ENCODE assay signal across 14 cellular contexts in the genomic region with DNA sequence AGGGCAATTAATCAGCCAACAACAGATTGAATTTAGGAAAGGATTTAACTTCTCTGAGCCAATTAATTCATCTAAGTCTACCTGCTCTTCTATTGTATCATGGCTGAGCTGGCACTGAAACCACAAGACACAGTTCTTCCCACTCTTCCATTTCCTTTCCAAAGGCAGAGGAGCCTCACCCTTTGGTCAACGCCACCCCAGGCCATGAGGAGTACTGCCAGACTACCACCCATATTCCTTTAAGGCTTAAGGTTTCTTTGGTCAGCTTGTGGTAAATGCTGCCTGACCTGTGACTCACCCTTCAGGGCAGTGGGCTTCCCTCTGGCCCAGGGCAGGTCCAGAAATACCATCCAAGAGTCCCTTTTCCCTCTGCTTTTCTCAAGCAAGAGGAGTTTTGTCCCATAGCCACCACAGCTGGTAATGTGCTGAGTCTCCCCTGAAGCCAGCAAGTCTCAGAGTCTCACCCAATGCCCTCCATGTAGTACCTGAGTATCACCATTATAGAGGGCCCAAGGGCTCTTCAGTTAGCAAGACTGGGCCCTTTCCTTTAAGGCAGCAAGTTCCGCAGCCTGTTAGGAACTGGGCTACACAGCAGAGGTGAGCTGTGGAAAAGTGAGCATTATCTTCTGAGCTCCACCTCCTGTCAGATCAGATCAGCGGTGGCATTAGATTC.
DNase-seq lines count a peak whose midpoint lies in the region; ATAC-seq and TF ChIP-seq lines count a peak whose summit lies in the region.
"Had no signal": no experiment of that assay in that cellular context is flagged by ENCODE, and none has a peak within 500 bp of the region (broad histone marks: within the 10 kb centered on the region; RNA-seq: fewer than 3 reads in every experiment).

No MANE protein-coding gene starts in this region.

- H3K4me3 Mint-ChIP-seq in WTC11, result no peak overlapping the region
- H3K4me3 Mint-ChIP-seq: activated CD4-positive, alpha-beta T cell treated with anti-CD3 and anti-CD28 coated beads for 36 hours; activated naive CD4-positive, alpha-beta T cell treated with anti-CD3 and anti-CD28 coated beads, Interleukin-2, amount 10 ng/mL, durations not matched to agents 7 days and 5 days; immature natural killer cell had no signal

- peaks cover 4% of the 10 kb centered on the region; the same call in 1 of the 2 replicates for H3K4me1 Mint-ChIP-seq in WTC11
- H3K4me1 Mint-ChIP-seq: activated CD4-positive, alpha-beta T cell treated with anti-CD3 and anti-CD28 coated beads for 36 hours; activated naive CD4-positive, alpha-beta T cell treated with anti-CD3 and anti-CD28 coated beads, Interleukin-2, amount 10 ng/mL, durations not matched to agents 7 days and 5 days; immature natural killer cell had no signal

- H3K79me1 ChIP-seq in mesenchymal stem cell (replicated peaks; ENCODE audit: low read length, poor library complexity, severe bottlenecking), result no peaks in the 10 kb centered on the region

- CTCF ChIA-PET in WTC11 (lab: Charles Lee), result interaction anchor here (1.1 kb wide), 1 partner anchor 19 kb away, joined by 3 read pairs; no protein-coding TSS in a partner anchor

- H3K27ac ChIP-seq in mesenchymal stem cell (ENCODE audit: low read length, poor library complexity, severe bottlenecking), result no peak overlapping the region
- no peak overlapping the region for H3K27ac ChIP-seq in prostate gland
- H3K27ac ChIP-seq: tibial nerve had no signal

- H3K4ac ChIP-seq in mesenchymal stem cell (ENCODE audit: low read depth in 1 of 2, low read length in 2 of 2), result peak overlapping the region in 1 of 2 experiments; percentile 58

- H3K4me3 ChIP-seq in mesenchymal stem cell (ENCODE audit: insufficient read depth in 1 of 2, low read depth in 1 of 2, low read length in 2 of 2) (no peak overlapping the region), prostate gland (no peak overlapping the region)
- H3K4me3 ChIP-seq: tibial nerve had no signal

- no peaks in the 10 kb centered on the region for H3K27me3 Mint-ChIP-seq in WTC11 (ENCODE audit: low read depth)
- H3K27me3 Mint-ChIP-seq: activated CD4-positive, alpha-beta T cell treated with anti-CD3 and anti-CD28 coated beads for 36 hours; activated naive CD4-positive, alpha-beta T cell treated with anti-CD3 and anti-CD28 coated beads, Interleukin-2, amount 10 ng/mL, durations not matched to agents 7 days and 5 days had no signal

- H2BK15ac ChIP-seq in mesenchymal stem cell (ENCODE audit: low read depth, poor library complexity, severe bottlenecking), result no peak overlapping the region

- H3K4me1 ChIP-seq in mesenchymal stem cell (ENCODE audit: control insufficient read depth, insufficient read depth, low read depth, low read length) (peaks cover 5% of the 10 kb centered on the region), prostate gland (replicated peaks) (no peaks in the 10 kb centered on the region)
- H3K4me1 ChIP-seq: tibial nerve had no signal

- H3K36me3 ChIP-seq in mesenchymal stem cell (ENCODE audit: control insufficient read depth in 1 of 2, insufficient read depth in 2 of 2, low read depth in 1 of 2, low read length in 2 of 2), result no peaks in the 10 kb centered on the region
- no peaks in the 10 kb centered on the region for H3K36me3 ChIP-seq in prostate gland
- H3K36me3 ChIP-seq: tibial nerve had no signal

- 67% methylated on average over 3 of the region's 3 CpGs for WGBS in mesenchymal stem cell
- 95% methylated on average over 3 of the region's 3 CpGs for WGBS in prostate gland

- no peaks in the 10 kb centered on the region for H3K27me3 ChIP-seq in mesenchymal stem cell (ENCODE audit: control insufficient read depth in 1 of 2, insufficient read depth in 1 of 2, low read length in 2 of 2)
- no peaks in the 10 kb centered on the region for H3K27me3 ChIP-seq in prostate gland (replicated peaks; ENCODE audit: insufficient read depth)
- H3K27me3 ChIP-seq: tibial nerve had no signal

- H4K8ac ChIP-seq in mesenchymal stem cell (ENCODE audit: low read length), result peak overlapping the region; percentile 40

- H3K9me3 Mint-ChIP-seq in WTC11, result 0 out of 2 replicates have a peak, but pooled peaks cover 3% of the 10 kb centered on the region
- H3K9me3 Mint-ChIP-seq: activated naive CD4-positive, alpha-beta T cell treated with anti-CD3 and anti-CD28 coated beads, Interleukin-2, amount 10 ng/mL, durations not matched to agents 7 days and 5 days had no signal

- no peak overlapping the region for H3K23ac ChIP-seq in mesenchymal stem cell (ENCODE audit: low read length in 2 of 2)

- intact Hi-C loops in prostate gland (cut with DNase I), result no loop called here

- peak; percentile 71 for DNase-seq in ELF-1 (ENCODE audit: low read depth, low spot score)
- peak; percentile 91 for DNase-seq in M059J (ENCODE audit: low read depth)
- peak; percentile 46 for DNase-seq in WTC11 (ENCODE audit: low spot score)
- peak; percentile 54 for DNase-seq in mesenchymal stem cell
- DNase-seq in AG08396 (ENCODE audit: low spot score), result no peak
- DNase-seq in NCI-H524 (lab: John Stamatoyannopoulos, UW), result no peak
- no peak for DNase-seq in dedifferentiated amniotic fluid mesenchymal stem cell (ENCODE audit: extremely low spot score)
- no peak for DNase-seq in prostate gland (ENCODE audit: low spot score)
- DNase-seq: activated CD4-positive, alpha-beta T cell treated with anti-CD3 and anti-CD28 coated beads for 36 hours; activated naive CD4-positive, alpha-beta T cell treated with anti-CD3 and anti-CD28 coated beads, Interleukin-2, amount 10 ng/mL, durations not matched to agents 7 days and 5 days; immature natural killer cell; NCI-H1105 treated with DMSO at 0.1 percent for 48 hours had no signal

- no peak overlapping the region for H3K27ac Mint-ChIP-seq in WTC11
- H3K27ac Mint-ChIP-seq: activated CD4-positive, alpha-beta T cell treated with anti-CD3 and anti-CD28 coated beads for 36 hours; activated naive CD4-positive, alpha-beta T cell treated with anti-CD3 and anti-CD28 coated beads, Interleukin-2, amount 10 ng/mL, durations not matched to agents 7 days and 5 days; immature natural killer cell had no signal

- H2BK5ac ChIP-seq in mesenchymal stem cell (ENCODE audit: low read depth, low read length, poor library complexity, severe bottlenecking), result no peak overlapping the region

- H3K14ac ChIP-seq in mesenchymal stem cell (ENCODE audit: low read length in 2 of 2), result no peak overlapping the region

- TF ChIP-seq CTCF in WTC11 (IDR thresholded peaks at IDR 0.05), result no peak
- no peak for TF ChIP-seq CTCF in prostate gland (IDR thresholded peaks at IDR 0.05)

- no peak for TF ChIP-seq POLR2A in prostate gland (IDR thresholded peaks at IDR 0.05)

- peak; percentile 98 for ATAC-seq in WTC11
- ATAC-seq: activated CD4-positive, alpha-beta T cell treated with anti-CD3 and anti-CD28 coated beads for 36 hours; Panc1 had no signal

- no peaks in the 10 kb centered on the region for H3K36me3 Mint-ChIP-seq in WTC11
- H3K36me3 Mint-ChIP-seq: activated naive CD4-positive, alpha-beta T cell treated with anti-CD3 and anti-CD28 coated beads, Interleukin-2, amount 10 ng/mL, durations not matched to agents 7 days and 5 days; immature natural killer cell had no signal

- H2BK12ac ChIP-seq in mesenchymal stem cell (ENCODE audit: low read length in 2 of 2), result no peak overlapping the region

- no peak overlapping the region for H3K9ac ChIP-seq in mesenchymal stem cell (ENCODE audit: low read length)

- H4K91ac ChIP-seq in mesenchymal stem cell (ENCODE audit: low read length), result no peak overlapping the region

- H2BK120ac ChIP-seq in mesenchymal stem cell (ENCODE audit: low read depth, low read length), result no peak overlapping the region

- POLR2A ChIA-PET in WTC11 (lab: Charles Lee), result no interaction called here

- H3K9me3 ChIP-seq in mesenchymal stem cell (ENCODE audit: control insufficient read depth, low read length) (no peaks in the 10 kb centered on the region), prostate gland (no peaks in the 10 kb centered on the region)
- H3K9me3 ChIP-seq: tibial nerve had no signal

- no peak overlapping the region for H2AFZ ChIP-seq in mesenchymal stem cell (ENCODE audit: low read depth, low read length)

- H3K4me2 ChIP-seq in mesenchymal stem cell (ENCODE audit: low read length, poor library complexity, severe bottlenecking), result no peak overlapping the region

- H2AK5ac ChIP-seq in mesenchymal stem cell (ENCODE audit: low read length, severe bottlenecking), result peak overlapping the region; percentile 47

- peak overlapping the region; percentile 12 to 28 for H3K18ac ChIP-seq in mesenchymal stem cell (ENCODE audit: low read depth in 1 of 2, low read length in 2 of 2)

TF ChIP-seq in WTC11, 78 proteins besides CTCF, POLR2A, EP300 and RAD21:
- no peak for TF ChIP-seq TP53 (CRISPR knock-in tag; IDR thresholded peaks at IDR 0.05)
- TF ChIP-seq, protein P1, sequence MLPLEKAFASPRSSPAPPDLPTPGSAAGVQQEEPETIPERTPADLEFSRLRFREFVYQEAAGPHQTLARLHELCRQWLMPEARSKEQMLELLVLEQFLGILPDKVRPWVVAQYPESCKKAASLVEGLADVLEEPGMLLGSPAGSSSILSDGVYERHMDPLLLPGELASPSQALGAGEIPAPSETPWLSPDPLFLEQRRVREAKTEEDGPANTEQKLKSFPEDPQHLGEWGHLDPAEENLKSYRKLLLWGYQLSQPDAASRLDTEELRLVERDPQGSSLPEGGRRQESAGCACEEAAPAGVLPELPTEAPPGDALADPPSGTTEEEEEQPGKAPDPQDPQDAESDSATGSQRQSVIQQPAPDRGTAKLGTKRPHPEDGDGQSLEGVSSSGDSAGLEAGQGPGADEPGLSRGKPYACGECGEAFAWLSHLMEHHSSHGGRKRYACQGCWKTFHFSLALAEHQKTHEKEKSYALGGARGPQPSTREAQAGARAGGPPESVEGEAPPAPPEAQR (CRISPR knock-in tag; IDR thresholded peaks at IDR 0.05), result no peak
- TF ChIP-seq, protein P2, sequence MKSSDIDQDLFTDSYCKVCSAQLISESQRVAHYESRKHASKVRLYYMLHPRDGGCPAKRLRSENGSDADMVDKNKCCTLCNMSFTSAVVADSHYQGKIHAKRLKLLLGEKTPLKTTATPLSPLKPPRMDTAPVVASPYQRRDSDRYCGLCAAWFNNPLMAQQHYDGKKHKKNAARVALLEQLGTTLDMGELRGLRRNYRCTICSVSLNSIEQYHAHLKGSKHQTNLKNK (CRISPR knock-in tag; IDR thresholded peaks at IDR 0.05), result no peak
- TF ChIP-seq CREB1 (CRISPR knock-in tag; IDR thresholded peaks at IDR 0.05), result no peak
- no peak for TF ChIP-seq ELF4 (CRISPR knock-in tag; IDR thresholded peaks at IDR 0.05; ENCODE audit: low read depth)
- TF ChIP-seq, protein P3, sequence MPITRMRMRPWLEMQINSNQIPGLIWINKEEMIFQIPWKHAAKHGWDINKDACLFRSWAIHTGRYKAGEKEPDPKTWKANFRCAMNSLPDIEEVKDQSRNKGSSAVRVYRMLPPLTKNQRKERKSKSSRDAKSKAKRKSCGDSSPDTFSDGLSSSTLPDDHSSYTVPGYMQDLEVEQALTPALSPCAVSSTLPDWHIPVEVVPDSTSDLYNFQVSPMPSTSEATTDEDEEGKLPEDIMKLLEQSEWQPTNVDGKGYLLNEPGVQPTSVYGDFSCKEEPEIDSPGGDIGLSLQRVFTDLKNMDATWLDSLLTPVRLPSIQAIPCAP (CRISPR knock-in tag; IDR thresholded peaks at IDR 0.05), result no peak
- TF ChIP-seq ZNF138 (CRISPR knock-in tag; conservative IDR thresholded peaks at IDR 0.05), result no peak

Comparison
In these comparisons a context has a peak if more than half of its experiments do, and no peak if none do; other contexts are left out.
1. DNase-seq: peak in ELF-1 (single experiment), M059J (single experiment), WTC11 (single experiment) and mesenchymal stem cell (single experiment); none in AG08396 (single experiment), NCI-H524 (0 of 2), dedifferentiated amniotic fluid mesenchymal stem cell (single experiment) and prostate gland (single experiment).